In the genomic region with DNA sequence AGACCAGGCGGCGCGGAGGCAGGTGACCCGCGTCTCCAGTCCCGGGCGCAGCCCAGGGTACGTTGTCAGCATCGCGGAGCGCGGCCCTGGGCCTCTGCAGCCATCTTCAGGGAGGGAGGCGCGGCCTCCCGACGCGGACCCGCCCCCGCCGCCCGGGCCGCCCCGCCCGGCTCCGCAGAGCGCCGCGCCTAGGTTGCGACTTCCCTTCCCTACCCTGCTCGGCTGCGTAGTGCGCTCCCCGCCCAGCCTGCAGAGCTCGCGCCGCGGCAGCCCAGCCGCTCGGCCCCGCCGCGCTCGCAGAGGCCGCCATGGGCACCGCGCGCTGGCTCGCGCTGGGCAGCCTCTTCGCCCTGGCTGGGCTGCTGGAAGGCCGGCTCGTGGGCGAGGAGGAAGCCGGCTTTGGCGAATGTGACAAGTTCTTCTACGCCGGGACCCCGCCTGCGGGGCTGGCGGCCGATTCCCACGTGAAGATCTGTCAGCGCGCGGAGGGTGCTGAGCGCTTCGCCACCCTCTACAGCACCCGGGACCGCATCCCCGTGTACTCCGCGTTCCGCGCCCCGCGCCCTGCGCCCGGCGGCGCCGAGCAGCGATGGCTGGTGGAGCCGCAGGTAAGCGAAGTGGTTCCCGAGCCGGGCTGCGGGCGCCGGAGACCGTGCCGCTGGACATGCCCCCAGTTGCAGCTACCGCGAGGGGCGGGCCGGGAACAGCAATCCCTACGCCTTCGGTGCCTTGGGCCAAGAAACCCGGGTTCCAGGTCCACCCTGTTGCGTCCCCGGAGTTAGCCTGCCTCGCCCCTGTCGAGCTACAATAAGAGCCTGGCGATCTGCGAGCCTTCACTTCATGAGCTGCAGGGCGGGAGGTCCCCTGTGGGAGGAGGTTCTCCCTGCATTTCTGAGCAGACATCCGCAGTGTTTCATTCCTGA, we compare ENCODE assay signal across 1 cellular context.
TF ChIP-seq lines count a peak whose summit lies in the region.

A gene with protein sequence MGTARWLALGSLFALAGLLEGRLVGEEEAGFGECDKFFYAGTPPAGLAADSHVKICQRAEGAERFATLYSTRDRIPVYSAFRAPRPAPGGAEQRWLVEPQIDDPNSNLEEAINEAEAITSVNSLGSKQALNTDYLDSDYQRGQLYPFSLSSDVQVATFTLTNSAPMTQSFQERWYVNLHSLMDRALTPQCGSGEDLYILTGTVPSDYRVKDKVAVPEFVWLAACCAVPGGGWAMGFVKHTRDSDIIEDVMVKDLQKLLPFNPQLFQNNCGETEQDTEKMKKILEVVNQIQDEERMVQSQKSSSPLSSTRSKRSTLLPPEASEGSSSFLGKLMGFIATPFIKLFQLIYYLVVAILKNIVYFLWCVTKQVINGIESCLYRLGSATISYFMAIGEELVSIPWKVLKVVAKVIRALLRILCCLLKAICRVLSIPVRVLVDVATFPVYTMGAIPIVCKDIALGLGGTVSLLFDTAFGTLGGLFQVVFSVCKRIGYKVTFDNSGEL (plus strand): TSS at position 227 of the 923 bp plus-strand sequence. CDS start 82 bp downstream, at position 309.

TF ChIP-seq in K562, 482 proteins besides CTCF, POLR2A, EP300 and RAD21 (continued from another document):
- TF ChIP-seq, protein P1, sequence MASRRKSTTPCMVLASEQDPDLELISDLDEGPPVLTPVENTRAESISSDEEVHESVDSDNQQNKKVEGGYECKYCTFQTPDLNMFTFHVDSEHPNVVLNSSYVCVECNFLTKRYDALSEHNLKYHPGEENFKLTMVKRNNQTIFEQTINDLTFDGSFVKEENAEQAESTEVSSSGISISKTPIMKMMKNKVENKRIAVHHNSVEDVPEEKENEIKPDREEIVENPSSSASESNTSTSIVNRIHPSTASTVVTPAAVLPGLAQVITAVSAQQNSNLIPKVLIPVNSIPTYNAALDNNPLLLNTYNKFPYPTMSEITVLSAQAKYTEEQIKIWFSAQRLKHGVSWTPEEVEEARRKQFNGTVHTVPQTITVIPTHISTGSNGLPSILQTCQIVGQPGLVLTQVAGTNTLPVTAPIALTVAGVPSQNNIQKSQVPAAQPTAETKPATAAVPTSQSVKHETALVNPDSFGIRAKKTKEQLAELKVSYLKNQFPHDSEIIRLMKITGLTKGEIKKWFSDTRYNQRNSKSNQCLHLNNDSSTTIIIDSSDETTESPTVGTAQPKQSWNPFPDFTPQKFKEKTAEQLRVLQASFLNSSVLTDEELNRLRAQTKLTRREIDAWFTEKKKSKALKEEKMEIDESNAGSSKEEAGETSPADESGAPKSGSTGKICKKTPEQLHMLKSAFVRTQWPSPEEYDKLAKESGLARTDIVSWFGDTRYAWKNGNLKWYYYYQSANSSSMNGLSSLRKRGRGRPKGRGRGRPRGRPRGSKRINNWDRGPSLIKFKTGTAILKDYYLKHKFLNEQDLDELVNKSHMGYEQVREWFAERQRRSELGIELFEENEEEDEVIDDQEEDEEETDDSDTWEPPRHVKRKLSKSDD (conservative IDR thresholded peaks at IDR 0.05; ENCODE audit: low read length): no peak
- no peak for TF ChIP-seq DDX20 (tag; IDR thresholded peaks at IDR 0.05; ENCODE audit: low read depth)
- no peak for TF ChIP-seq SREBF2 (CRISPR knock-in tag; IDR thresholded peaks at IDR 0.05)
- no peak for TF ChIP-seq STAT5B (CRISPR knock-in tag; IDR thresholded peaks at IDR 0.05)
- TF ChIP-seq NCOA6 (IDR thresholded peaks at IDR 0.05): no peak
- no peak for TF ChIP-seq HNRNPK (IDR thresholded peaks at IDR 0.05; ENCODE audit: low read depth, low read length, poor library complexity, severe bottlenecking)
- TF ChIP-seq PPARD (CRISPR knock-in tag; IDR thresholded peaks at IDR 0.05): no peak
- peak in 1 of 2 experiments; percentile 72; a peak in 2 of 4 replicates for TF ChIP-seq NRF1 (conservative IDR thresholded peaks at IDR 0.05 in 1 of 2, IDR thresholded peaks at IDR 0.05 in 1 of 2)
- no peak for TF ChIP-seq LARP7 (IDR thresholded peaks at IDR 0.05)
- TF ChIP-seq ZNF586 (CRISPR knock-in tag; conservative IDR thresholded peaks at IDR 0.05): no peak
- TF ChIP-seq MBD2 (IDR thresholded peaks at IDR 0.05; ENCODE audit: borderline replicate concordance, low read depth): peak; percentile 36; the same call in 1 of the 2 replicates
- TF ChIP-seq, protein P2, sequence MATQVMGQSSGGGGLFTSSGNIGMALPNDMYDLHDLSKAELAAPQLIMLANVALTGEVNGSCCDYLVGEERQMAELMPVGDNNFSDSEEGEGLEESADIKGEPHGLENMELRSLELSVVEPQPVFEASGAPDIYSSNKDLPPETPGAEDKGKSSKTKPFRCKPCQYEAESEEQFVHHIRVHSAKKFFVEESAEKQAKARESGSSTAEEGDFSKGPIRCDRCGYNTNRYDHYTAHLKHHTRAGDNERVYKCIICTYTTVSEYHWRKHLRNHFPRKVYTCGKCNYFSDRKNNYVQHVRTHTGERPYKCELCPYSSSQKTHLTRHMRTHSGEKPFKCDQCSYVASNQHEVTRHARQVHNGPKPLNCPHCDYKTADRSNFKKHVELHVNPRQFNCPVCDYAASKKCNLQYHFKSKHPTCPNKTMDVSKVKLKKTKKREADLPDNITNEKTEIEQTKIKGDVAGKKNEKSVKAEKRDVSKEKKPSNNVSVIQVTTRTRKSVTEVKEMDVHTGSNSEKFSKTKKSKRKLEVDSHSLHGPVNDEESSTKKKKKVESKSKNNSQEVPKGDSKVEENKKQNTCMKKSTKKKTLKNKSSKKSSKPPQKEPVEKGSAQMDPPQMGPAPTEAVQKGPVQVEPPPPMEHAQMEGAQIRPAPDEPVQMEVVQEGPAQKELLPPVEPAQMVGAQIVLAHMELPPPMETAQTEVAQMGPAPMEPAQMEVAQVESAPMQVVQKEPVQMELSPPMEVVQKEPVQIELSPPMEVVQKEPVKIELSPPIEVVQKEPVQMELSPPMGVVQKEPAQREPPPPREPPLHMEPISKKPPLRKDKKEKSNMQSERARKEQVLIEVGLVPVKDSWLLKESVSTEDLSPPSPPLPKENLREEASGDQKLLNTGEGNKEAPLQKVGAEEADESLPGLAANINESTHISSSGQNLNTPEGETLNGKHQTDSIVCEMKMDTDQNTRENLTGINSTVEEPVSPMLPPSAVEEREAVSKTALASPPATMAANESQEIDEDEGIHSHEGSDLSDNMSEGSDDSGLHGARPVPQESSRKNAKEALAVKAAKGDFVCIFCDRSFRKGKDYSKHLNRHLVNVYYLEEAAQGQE (CRISPR knock-in tag; IDR thresholded peaks at IDR 0.05; ENCODE audit: low read depth): peak; percentile 64; the same call in 1 of the 2 replicates
- peak; percentile 62; the same call in 1 of the 2 replicates for TF ChIP-seq HNRNPL (IDR thresholded peaks at IDR 0.05; ENCODE audit: low read depth, low read length)
- TF ChIP-seq YY1 (IDR thresholded peaks at IDR 0.05; ENCODE audit: borderline replicate concordance in 1 of 3, control insufficient read depth in 1 of 3, extremely low read depth in 1 of 3, insufficient read depth in 3 of 3, insufficient read length in 1 of 3, insufficient replicate concordance in 2 of 3, low read depth in 1 of 3, low read length in 2 of 3): peak; percentile 54 to 92 (median 85)
- TF ChIP-seq, protein P3, sequence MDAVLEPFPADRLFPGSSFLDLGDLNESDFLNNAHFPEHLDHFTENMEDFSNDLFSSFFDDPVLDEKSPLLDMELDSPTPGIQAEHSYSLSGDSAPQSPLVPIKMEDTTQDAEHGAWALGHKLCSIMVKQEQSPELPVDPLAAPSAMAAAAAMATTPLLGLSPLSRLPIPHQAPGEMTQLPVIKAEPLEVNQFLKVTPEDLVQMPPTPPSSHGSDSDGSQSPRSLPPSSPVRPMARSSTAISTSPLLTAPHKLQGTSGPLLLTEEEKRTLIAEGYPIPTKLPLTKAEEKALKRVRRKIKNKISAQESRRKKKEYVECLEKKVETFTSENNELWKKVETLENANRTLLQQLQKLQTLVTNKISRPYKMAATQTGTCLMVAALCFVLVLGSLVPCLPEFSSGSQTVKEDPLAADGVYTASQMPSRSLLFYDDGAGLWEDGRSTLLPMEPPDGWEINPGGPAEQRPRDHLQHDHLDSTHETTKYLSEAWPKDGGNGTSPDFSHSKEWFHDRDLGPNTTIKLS (IDR thresholded peaks at IDR 0.05; ENCODE audit: borderline replicate concordance, low read depth): no peak
- TF ChIP-seq FOXP1 (CRISPR knock-in tag; IDR thresholded peaks at IDR 0.05): peak; percentile 56; the same call in 1 of the 2 replicates
- TF ChIP-seq NONO (IDR thresholded peaks at IDR 0.05; ENCODE audit: low read depth in 2 of 2, low read length in 1 of 2): peak; percentile 45 to 60; a peak in 1 of 4 replicates
- TF ChIP-seq MEF2A (IDR thresholded peaks at IDR 0.05; ENCODE audit: control insufficient read depth, low read depth, low read length): no peak
- TF ChIP-seq TBP (optimal IDR thresholded peaks at IDR 0.05; ENCODE audit: low read depth, low read length): peak; percentile 43
- no peak for TF ChIP-seq ZNF583 (CRISPR knock-in tag; IDR thresholded peaks at IDR 0.05)
- peak; percentile 20; the same call in 1 of the 2 replicates for TF ChIP-seq HDAC2 (IDR thresholded peaks at IDR 0.05)
- no peak for TF ChIP-seq POLR3A (IDR thresholded peaks at IDR 0.05; ENCODE audit: borderline replicate concordance, extremely low read depth, insufficient read depth, insufficient read length)
- TF ChIP-seq, protein P4, sequence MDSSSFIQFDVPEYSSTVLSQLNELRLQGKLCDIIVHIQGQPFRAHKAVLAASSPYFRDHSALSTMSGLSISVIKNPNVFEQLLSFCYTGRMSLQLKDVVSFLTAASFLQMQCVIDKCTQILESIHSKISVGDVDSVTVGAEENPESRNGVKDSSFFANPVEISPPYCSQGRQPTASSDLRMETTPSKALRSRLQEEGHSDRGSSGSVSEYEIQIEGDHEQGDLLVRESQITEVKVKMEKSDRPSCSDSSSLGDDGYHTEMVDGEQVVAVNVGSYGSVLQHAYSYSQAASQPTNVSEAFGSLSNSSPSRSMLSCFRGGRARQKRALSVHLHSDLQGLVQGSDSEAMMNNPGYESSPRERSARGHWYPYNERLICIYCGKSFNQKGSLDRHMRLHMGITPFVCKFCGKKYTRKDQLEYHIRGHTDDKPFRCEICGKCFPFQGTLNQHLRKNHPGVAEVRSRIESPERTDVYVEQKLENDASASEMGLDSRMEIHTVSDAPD (CRISPR knock-in tag; IDR thresholded peaks at IDR 0.05): no peak
- TF ChIP-seq MCM3 (IDR thresholded peaks at IDR 0.05): no peak
- TF ChIP-seq PHF8 (IDR thresholded peaks at IDR 0.05; ENCODE audit: borderline replicate concordance, low read length): peak; percentile 96
- TF ChIP-seq SREBF1 (IDR thresholded peaks at IDR 0.05; ENCODE audit: borderline replicate concordance, low read depth, low read length): no peak
- no peak for TF ChIP-seq ETV6 (IDR thresholded peaks at IDR 0.05; ENCODE audit: borderline replicate concordance in 1 of 2, low read depth in 2 of 2, low read length in 1 of 2)
- 0 out of 2 replicates have a peak, but pooled peaks have one; percentile 72 for TF ChIP-seq ETV6 (CRISPR knock-in tag; IDR thresholded peaks at IDR 0.05; ENCODE audit: borderline replicate concordance)
- no peak for TF ChIP-seq CBX3 (IDR thresholded peaks at IDR 0.05; ENCODE audit: borderline replicate concordance in 1 of 2, low read length in 2 of 2)
- TF ChIP-seq, protein P5, sequence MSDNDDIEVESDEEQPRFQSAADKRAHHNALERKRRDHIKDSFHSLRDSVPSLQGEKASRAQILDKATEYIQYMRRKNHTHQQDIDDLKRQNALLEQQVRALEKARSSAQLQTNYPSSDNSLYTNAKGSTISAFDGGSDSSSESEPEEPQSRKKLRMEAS (CRISPR knock-in tag; IDR thresholded peaks at IDR 0.05): no peak; the same call in 1 of the 2 replicates
- TF ChIP-seq BRD4 (IDR thresholded peaks at IDR 0.05): no peak
- TF ChIP-seq ZNF830 (CRISPR knock-in tag; IDR thresholded peaks at IDR 0.05): no peak
- no peak for TF ChIP-seq CHCHD3 (CRISPR knock-in tag; IDR thresholded peaks at IDR 0.05)
- TF ChIP-seq SAP30 (IDR thresholded peaks at IDR 0.05; ENCODE audit: borderline replicate concordance, insufficient read depth, low read depth, low read length, poor library complexity, severe bottlenecking): peak; percentile 82
- TF ChIP-seq FOS (IDR thresholded peaks at IDR 0.05; ENCODE audit: extremely low read depth, insufficient read length): no peak
- no peak for TF ChIP-seq BRCA1 (IDR thresholded peaks at IDR 0.05)
- TF ChIP-seq BRCA1 (CRISPR knock-in tag; IDR thresholded peaks at IDR 0.05): no peak
- TF ChIP-seq SETDB1 (IDR thresholded peaks at IDR 0.05; ENCODE audit: low read length): no peak
- no peak for TF ChIP-seq TCF3 (CRISPR knock-in tag; IDR thresholded peaks at IDR 0.05)
